In the genomic region with DNA sequence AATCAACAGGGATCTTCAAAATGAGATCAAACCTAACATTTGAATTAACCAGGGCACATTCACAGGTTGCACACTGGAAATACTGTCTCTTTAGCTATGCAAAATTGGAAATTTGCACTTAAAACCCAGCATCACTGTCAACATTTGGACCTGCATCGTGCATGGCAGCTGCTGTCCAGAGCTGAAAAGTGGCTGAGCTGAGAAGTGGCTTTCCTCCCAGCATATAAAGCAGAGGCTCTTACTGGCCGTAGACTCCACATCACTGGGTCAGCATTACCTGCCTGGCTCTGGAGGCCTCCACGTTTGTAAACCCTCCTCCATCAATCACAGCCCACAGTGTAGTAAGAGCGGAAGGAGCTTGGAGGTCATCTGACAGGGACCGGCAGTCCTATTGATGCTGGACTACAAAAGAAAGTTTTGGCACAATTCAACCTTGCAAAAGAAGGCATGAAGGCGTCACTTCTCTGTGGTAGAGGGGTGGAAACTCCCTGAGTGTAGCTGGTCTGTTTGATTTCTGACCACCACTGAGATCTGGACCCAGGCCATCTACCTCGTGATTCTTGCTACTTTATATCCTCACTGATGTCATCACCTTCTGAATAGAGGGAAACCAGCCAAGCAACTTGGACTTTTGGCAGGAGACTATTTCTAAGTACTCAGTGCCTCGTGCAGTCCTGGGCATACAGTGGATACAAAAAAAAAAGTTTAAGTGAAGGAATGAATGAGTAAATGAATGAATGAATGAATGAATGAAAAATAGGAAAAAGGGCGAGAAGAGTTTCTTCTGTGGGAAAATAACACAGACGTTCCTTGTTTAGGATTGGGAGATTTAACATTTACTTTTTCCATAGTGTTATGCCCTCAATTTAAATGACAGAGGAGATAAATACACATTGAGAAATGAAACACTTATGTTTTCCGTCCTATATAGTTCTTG, we compare ENCODE assay signal across 16 cellular contexts. TPM values are rescaled to one million over a fixed set of nuclear protein-coding genes. Genes with fewer than 3 reads are reported as not detected.
A peak's percentile ranks its signal among the peaks of the same experiment; 100 is the strongest.
DNase-seq lines count a peak whose midpoint lies in the region; TF ChIP-seq lines count a peak whose summit lies in the region.
"Had no signal": no experiment of that assay in that cellular context is flagged by ENCODE, and none has a peak within 500 bp of the region (broad histone marks: within the 10 kb centered on the region; RNA-seq: fewer than 3 reads in every experiment).

No MANE protein-coding gene starts in this region.

- H3K27ac Mint-ChIP-seq in activated naive CD4-positive, alpha-beta T cell treated with anti-CD3 and anti-CD28 coated beads, Interleukin-2, amount 10 ng/mL, durations not matched to agents 7 days and 5 days: no peak overlapping the region

- DNase-seq in RPMI7951 (ENCODE audit: low read depth) (peak; percentile 80), fibroblast of mammary gland (ENCODE audit: low read depth) (peak; percentile 73), renal cortical epithelial cell (ENCODE audit: low read depth) (peak; percentile 96), islet precursor cell (no peak), coronary artery (ENCODE audit: low spot score) (no peak), NCI-H526 treated with DMSO at 0.1 percent for 48 hours (lab: John Stamatoyannopoulos, UW) (no peak)
- DNase-seq in activated naive CD4-positive, alpha-beta T cell treated with anti-CD3 and anti-CD28 coated beads, Interleukin-2, amount 10 ng/mL, durations not matched to agents 7 days and 5 days: no peak
- DNase-seq: activated gamma-delta T cell treated with Interleukin-2 at 50 U/mL for 16 hours; cortex of kidney; NCI-H1105 treated with DMSO at 0.1 percent for 48 hours; stimulated activated CD4-positive, alpha-beta T cell treated with anti-CD3 and anti-CD28 coated beads, Interleukin-4, amount 100 ng/mL, for 1 hour; stimulated activated naive CD4-positive, alpha-beta T cell treated with Interleukin-2 at 50 U/mL for 16 hours; T-helper 1 cell had no signal

- no peaks in the 10 kb centered on the region for H3K27me3 Mint-ChIP-seq in activated naive CD4-positive, alpha-beta T cell treated with anti-CD3 and anti-CD28 coated beads, Interleukin-2, amount 10 ng/mL, durations not matched to agents 7 days and 5 days

- no peaks in the 10 kb centered on the region for H3K36me3 ChIP-seq in HEK293 (ENCODE audit: control insufficient read depth in 2 of 2, insufficient read depth in 1 of 2, low read length in 2 of 2)
- H3K36me3 ChIP-seq: gastroesophageal sphincter had no signal

- H3K27ac ChIP-seq in HEK293 (ENCODE audit: extremely low read depth, low read depth, low read length): no peak overlapping the region
- H3K27ac ChIP-seq in coronary artery: no peak overlapping the region
- H3K27ac ChIP-seq: gastroesophageal sphincter had no signal

- H3K4me1 ChIP-seq in HEK293 (ENCODE audit: control insufficient read depth, insufficient read depth, low read length): peaks cover 4% of the 10 kb centered on the region; the same call in 1 of the 2 replicates
- H3K4me1 ChIP-seq: gastroesophageal sphincter had no signal

- POLR2A ChIA-PET in HEK293 (lab: Yijun Ruan, JAX): interaction anchor here (1.0 kb wide), 1 partner anchor 13 kb away, joined by 7 read pairs; no protein-coding TSS in a partner anchor

- H3K4me3 Mint-ChIP-seq in activated naive CD4-positive, alpha-beta T cell treated with anti-CD3 and anti-CD28 coated beads, Interleukin-2, amount 10 ng/mL, durations not matched to agents 7 days and 5 days: no peak overlapping the region

- no peaks in the 10 kb centered on the region for H3K9me3 ChIP-seq in HEK293 (ENCODE audit: control insufficient read depth, insufficient read depth, low read depth, low read length)
- H3K9me3 ChIP-seq: gastroesophageal sphincter had no signal

- H3K36me3 Mint-ChIP-seq in activated naive CD4-positive, alpha-beta T cell treated with anti-CD3 and anti-CD28 coated beads, Interleukin-2, amount 10 ng/mL, durations not matched to agents 7 days and 5 days: no peaks in the 10 kb centered on the region

- CTCF ChIA-PET in HEK293 (lab: Yijun Ruan, JAX): interaction anchor here (0.8 to 1.0 kb wide), 3 partner anchors 11 to 174 kb away, joined by 3 to 5 read pairs (median 3); no protein-coding TSS in a partner anchor
- CTCF ChIA-PET in activated naive CD4-positive, alpha-beta T cell treated with anti-CD3 and anti-CD28 coated beads, Interleukin-2, amount 10 ng/mL, durations not matched to agents 7 days and 5 days (lab: Charles Lee): no interaction called here

- H3K4me3 ChIP-seq in HEK293 (ENCODE audit: low read depth, low read length) (no peak overlapping the region), fibroblast of mammary gland (ENCODE audit: control insufficient read depth, low read depth, low read length) (no peak overlapping the region), coronary artery (no peak overlapping the region)
- H3K4me3 ChIP-seq: gastroesophageal sphincter had no signal

- no peaks in the 10 kb centered on the region for H3K4me1 Mint-ChIP-seq in activated naive CD4-positive, alpha-beta T cell treated with anti-CD3 and anti-CD28 coated beads, Interleukin-2, amount 10 ng/mL, durations not matched to agents 7 days and 5 days

- peaks cover 9% of the 10 kb centered on the region for H3K9me3 Mint-ChIP-seq in activated naive CD4-positive, alpha-beta T cell treated with anti-CD3 and anti-CD28 coated beads, Interleukin-2, amount 10 ng/mL, durations not matched to agents 7 days and 5 days

- TF ChIP-seq CTCF in HEK293 (tag by site-specific recombination; IDR thresholded peaks at IDR 0.05) (no peak), fibroblast of mammary gland (conservative IDR thresholded peaks at IDR 0.05; ENCODE audit: control insufficient read depth, insufficient read depth, low read depth, low read length) (no peak), coronary artery (IDR thresholded peaks at IDR 0.05) (no peak)

TF ChIP-seq in HEK293, 187 proteins besides CTCF, POLR2A, EP300 and RAD21 (continues in another document):
- no peak for TF ChIP-seq ZNF341 (tag by site-specific recombination; IDR thresholded peaks at IDR 0.05; ENCODE audit: low read depth)
- TF ChIP-seq ZNF658 (tag by site-specific recombination; IDR thresholded peaks at IDR 0.05): no peak
- TF ChIP-seq KLF16 (tag by site-specific recombination; IDR thresholded peaks at IDR 0.05): no peak
- TF ChIP-seq WT1 (tag by site-specific recombination; IDR thresholded peaks at IDR 0.05): no peak
- no peak for TF ChIP-seq ZFP37 (tag by site-specific recombination; IDR thresholded peaks at IDR 0.05)
- TF ChIP-seq HIC1 (tag by site-specific recombination; IDR thresholded peaks at IDR 0.05): 0 out of 2 replicates have a peak, but pooled peaks have one; percentile 22
- TF ChIP-seq ZNF26 (tag by site-specific recombination; IDR thresholded peaks at IDR 0.05): no peak
- TF ChIP-seq, protein P1, sequence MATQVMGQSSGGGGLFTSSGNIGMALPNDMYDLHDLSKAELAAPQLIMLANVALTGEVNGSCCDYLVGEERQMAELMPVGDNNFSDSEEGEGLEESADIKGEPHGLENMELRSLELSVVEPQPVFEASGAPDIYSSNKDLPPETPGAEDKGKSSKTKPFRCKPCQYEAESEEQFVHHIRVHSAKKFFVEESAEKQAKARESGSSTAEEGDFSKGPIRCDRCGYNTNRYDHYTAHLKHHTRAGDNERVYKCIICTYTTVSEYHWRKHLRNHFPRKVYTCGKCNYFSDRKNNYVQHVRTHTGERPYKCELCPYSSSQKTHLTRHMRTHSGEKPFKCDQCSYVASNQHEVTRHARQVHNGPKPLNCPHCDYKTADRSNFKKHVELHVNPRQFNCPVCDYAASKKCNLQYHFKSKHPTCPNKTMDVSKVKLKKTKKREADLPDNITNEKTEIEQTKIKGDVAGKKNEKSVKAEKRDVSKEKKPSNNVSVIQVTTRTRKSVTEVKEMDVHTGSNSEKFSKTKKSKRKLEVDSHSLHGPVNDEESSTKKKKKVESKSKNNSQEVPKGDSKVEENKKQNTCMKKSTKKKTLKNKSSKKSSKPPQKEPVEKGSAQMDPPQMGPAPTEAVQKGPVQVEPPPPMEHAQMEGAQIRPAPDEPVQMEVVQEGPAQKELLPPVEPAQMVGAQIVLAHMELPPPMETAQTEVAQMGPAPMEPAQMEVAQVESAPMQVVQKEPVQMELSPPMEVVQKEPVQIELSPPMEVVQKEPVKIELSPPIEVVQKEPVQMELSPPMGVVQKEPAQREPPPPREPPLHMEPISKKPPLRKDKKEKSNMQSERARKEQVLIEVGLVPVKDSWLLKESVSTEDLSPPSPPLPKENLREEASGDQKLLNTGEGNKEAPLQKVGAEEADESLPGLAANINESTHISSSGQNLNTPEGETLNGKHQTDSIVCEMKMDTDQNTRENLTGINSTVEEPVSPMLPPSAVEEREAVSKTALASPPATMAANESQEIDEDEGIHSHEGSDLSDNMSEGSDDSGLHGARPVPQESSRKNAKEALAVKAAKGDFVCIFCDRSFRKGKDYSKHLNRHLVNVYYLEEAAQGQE (tag by site-specific recombination; IDR thresholded peaks at IDR 0.05): 0 out of 2 replicates have a peak, but pooled peaks have one; percentile 40

RNA-seq across cellular contexts. Expression of gene RASEF, which starts 14.8 kb away (rescaled TPM):
- total RNA-seq in RPMI7951 (2014; rRNA removed; shearing (Covaris generic)): 1.3 and 1.4 TPM in 2 replicates
- total RNA-seq in renal cortical epithelial cell: 18.2 and 24.3 TPM in 2 replicates
- total RNA-seq: osteocyte had no signal

Comparison
In these comparisons a context has a peak if more than half of its experiments do, and no peak if none do; other contexts are left out.
1. DNase-seq: peak in RPMI7951 (single experiment), fibroblast of mammary gland (single experiment) and renal cortical epithelial cell (single experiment); none in islet precursor cell (single experiment), activated naive CD4-positive, alpha-beta T cell treated with anti-CD3 and anti-CD28 coated beads, Interleukin-2, amount 10 ng/mL, durations not matched to agents 7 days and 5 days (single experiment), coronary artery (single experiment) and NCI-H526 treated with DMSO at 0.1 percent for 48 hours (single experiment).